ENCODE assay signal across 25 cellular contexts in the genomic region with DNA sequence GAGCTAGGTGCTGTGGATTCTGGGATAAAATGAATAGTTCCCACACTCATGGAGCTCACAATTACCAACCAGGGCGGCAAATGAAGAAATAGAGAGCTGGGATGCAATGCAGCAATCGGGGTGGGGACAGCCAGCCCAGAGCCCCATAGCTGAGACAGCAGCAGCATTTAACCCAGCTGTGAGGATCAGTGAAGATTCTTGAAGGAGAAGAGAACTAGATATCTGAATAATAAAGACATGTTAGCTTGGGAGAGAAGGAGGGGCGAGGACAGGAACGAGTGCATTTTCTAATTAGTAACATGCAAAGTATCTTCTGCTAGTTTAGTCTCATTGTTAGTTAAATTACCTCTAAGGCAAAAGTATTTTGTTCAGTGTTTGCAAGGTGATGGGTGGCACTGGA.
DNase-seq lines count a peak whose midpoint lies in the region; ATAC-seq, FAIRE-seq and TF ChIP-seq lines count a peak whose summit lies in the region.
"Had no signal": no experiment of that assay in that cellular context is flagged by ENCODE, and none has a peak within 500 bp of the region (broad histone marks: within the 10 kb centered on the region; RNA-seq: fewer than 3 reads in every experiment).

No MANE protein-coding gene starts in this region.

- H3K79me2 ChIP-seq in K562 (ENCODE audit: control insufficient read depth, insufficient read depth, low read length) (no peaks in the 10 kb centered on the region), smooth muscle cell (ENCODE audit: low read depth) (no peaks in the 10 kb centered on the region)

- H3K27ac ChIP-seq in HUES64 (ENCODE audit: low read depth, low read length) (peak overlapping the region; percentile 75; the same call in 1 of the 2 replicates), K562 (ENCODE audit: extremely low read depth, low read depth, low read length) (no peak overlapping the region), smooth muscle cell (ENCODE audit: low read depth) (no peak overlapping the region), esophagus squamous epithelium (no peak overlapping the region)
- H3K27ac ChIP-seq: BLaER1 had no signal

- CTCF ChIA-PET in K562 (lab: Yijun Ruan, JAX; ENCODE audit: low intra/inter-chr PET ratio), result no interaction called here

- no peaks in the 10 kb centered on the region for H3K36me3 ChIP-seq in HUES64 (ENCODE audit: insufficient read depth, low read length)
- no peaks in the 10 kb centered on the region for H3K36me3 ChIP-seq in K562 (ENCODE audit: control insufficient read depth, insufficient read depth, low read length)
- no peaks in the 10 kb centered on the region for H3K36me3 ChIP-seq in iPS-15b (ENCODE audit: control insufficient read depth, insufficient read depth, low read length)
- no peaks in the 10 kb centered on the region for H3K36me3 ChIP-seq in smooth muscle cell (ENCODE audit: low read depth)
- H3K36me3 ChIP-seq in esophagus squamous epithelium, result no peaks in the 10 kb centered on the region
- H3K36me3 ChIP-seq: BLaER1, MG63 had no signal

- no peak for DNase-seq in K562 (ENCODE audit: extremely low read depth in 1 of 4, low spot score in 3 of 4)
- DNase-seq in activated CD4-positive, alpha-beta T cell treated with anti-CD3 and anti-CD28 coated beads, Interleukin-2, amount 50 U/mL, for 1 hour, result no peak
- DNase-seq in smooth muscle cell (lab: John Stamatoyannopoulos, UW; ENCODE audit: unreplicated experiment), result no peak
- DNase-seq in esophagus squamous epithelium (lab: John Stamatoyannopoulos, UW), result no peak
- DNase-seq in GF-D8 (lab: John Stamatoyannopoulos, UW), result no peak
- DNase-seq: Calu3; CD4-positive, alpha-beta memory T cell; EL; GOT3; IMR-90; Kasumi-1; MG63; NCI-H1092; NCI-H146; NCI-H2081 treated with DMSO at 0.1 percent for 48 hours; NCI-H510A; NCI-H748 treated with DMSO at 0.1 percent for 48 hours; NK-92 treated with Interleukin-12 subunit alpha and Interleukin-12 subunit beta, amount 100 ng/mL, for 24 hours; SHP77; SK-N-SH had no signal

- no peaks in the 10 kb centered on the region for H3K9me3 ChIP-seq in HUES64 (ENCODE audit: insufficient read depth, low read depth, low read length)
- H3K9me3 ChIP-seq in K562 (replicated peaks; ENCODE audit: control insufficient read depth, insufficient read depth, low read depth, low read length), result no peaks in the 10 kb centered on the region
- H3K9me3 ChIP-seq in iPS-15b (ENCODE audit: control insufficient read depth, insufficient read depth, low read length), result no peaks in the 10 kb centered on the region
- no peaks in the 10 kb centered on the region for H3K9me3 ChIP-seq in smooth muscle cell (replicated peaks; ENCODE audit: low read depth)
- H3K9me3 ChIP-seq in esophagus squamous epithelium, result no peaks in the 10 kb centered on the region
- H3K9me3 ChIP-seq: BLaER1, MG63, SK-N-SH had no signal

- H3K9ac ChIP-seq in HUES64 (ENCODE audit: low read depth, low read length) (no peak overlapping the region), K562 (ENCODE audit: insufficient read depth in 1 of 2, low read depth in 2 of 2, low read length in 2 of 2) (no peak overlapping the region; a peak in 1 of 4 replicates), iPS-15b (ENCODE audit: low read depth, low read length) (no peak overlapping the region), smooth muscle cell (ENCODE audit: low read depth) (no peak overlapping the region)
- H3K9ac ChIP-seq: BLaER1, SK-N-SH had no signal

- ATAC-seq in K562, result no peak

- intact Hi-C loops in K562 (cut with micrococcal nuclease) (no loop called here), esophagus squamous epithelium (cut with DNase I) (no loop called here)

- no peak overlapping the region for H3K4me2 ChIP-seq in K562 (ENCODE audit: insufficient read depth, low read length)
- H3K4me2 ChIP-seq in smooth muscle cell, result no peak overlapping the region
- H3K4me2 ChIP-seq: BLaER1, SK-N-SH had no signal

- H4K20me1 ChIP-seq in K562 (replicated peaks; ENCODE audit: control insufficient read depth, insufficient read depth, low read length) (no peaks in the 10 kb centered on the region), smooth muscle cell (ENCODE audit: low read depth) (no peaks in the 10 kb centered on the region)
- H4K20me1 ChIP-seq: BLaER1 had no signal

- TF ChIP-seq POLR2A in K562 (conservative IDR thresholded peaks at IDR 0.05), result no peak
- TF ChIP-seq POLR2A in esophagus squamous epithelium (IDR thresholded peaks at IDR 0.05), result no peak

- FAIRE-seq in K562 (lab: Jason Lieb, UNC), result no peak
- FAIRE-seq: GM12891, GM19239 had no signal

- no peaks in the 10 kb centered on the region for H3K9me1 ChIP-seq in K562 (ENCODE audit: control insufficient read depth, insufficient read depth, low read length)

- TF ChIP-seq RAD21 in K562 (CRISPR knock-in tag; conservative IDR thresholded peaks at IDR 0.05 in 1 of 2, IDR thresholded peaks at IDR 0.05 in 1 of 2), result no peak

- H3K4me3 ChIP-seq in HUES64 (ENCODE audit: low read length) (no peak overlapping the region; the same call in 1 of the 2 replicates), K562 (no peak overlapping the region), iPS-15b (ENCODE audit: low read depth, low read length) (peak overlapping the region; percentile 8), smooth muscle cell (no peak overlapping the region), esophagus squamous epithelium (no peak overlapping the region)
- H3K4me3 ChIP-seq: BLaER1, MG63 had no signal

- in situ Hi-C loops in K562 (cut with MboI), result no loop called here

- H2AFZ ChIP-seq in K562 (ENCODE audit: low read depth, low read length) (0 out of 2 replicates have a peak overlapping the region, but pooled peaks have one; percentile 46), smooth muscle cell (ENCODE audit: low read depth) (no peak overlapping the region)

- WGBS in HUES64, result 22% methylated on average over 4 of the region's 4 CpGs
- WGBS in K562 (ENCODE audit: insufficient coverage, low coverage, missing lambda C conversion rate), result 72% methylated on average over 4 of the region's 4 CpGs
- WGBS in smooth muscle cell (ENCODE audit: low lambda C conversion rate), result 52% methylated on average over 4 of the region's 4 CpGs
- WGBS in esophagus squamous epithelium, 2 donors, result 78 to 84% methylated on average over 4 of the region's 4 CpGs

- POLR2A ChIA-PET in K562 (lab: Yijun Ruan, JAX), result interaction anchor here (0.7 to 2.3 kb wide), 4 partner anchors 9 to 620 kb away, joined by 3 to 6 read pairs (median 4); partner anchors contain the start of gene TRIB2

- TF ChIP-seq CTCF in K562 (IDR thresholded peaks at IDR 0.05 in 2 of 3, conservative IDR thresholded peaks at IDR 0.05 in 1 of 3; ENCODE audit: insufficient read depth in 2 of 3, low read depth in 1 of 3, low read length in 3 of 3), result no peak
- TF ChIP-seq CTCF in smooth muscle cell (IDR thresholded peaks at IDR 0.05; ENCODE audit: borderline replicate concordance, insufficient read depth, poor library complexity, severe bottlenecking), result no peak
- TF ChIP-seq CTCF in esophagus squamous epithelium (IDR thresholded peaks at IDR 0.05), result no peak

- TF ChIP-seq EP300 in K562 (IDR thresholded peaks at IDR 0.05; ENCODE audit: low read length), result no peak

- no TSS peak for BruUV-seq in K562 (replicated peaks; lab: Mats Ljungman, UMichigan)

- peaks cover 33% of the 10 kb centered on the region for H3K4me1 ChIP-seq in HUES64 (ENCODE audit: insufficient read depth, low read length)
- H3K4me1 ChIP-seq in K562 (replicated peaks in 1 of 2; ENCODE audit: control insufficient read depth in 2 of 2, insufficient read depth in 2 of 2, low read length in 2 of 2), result peaks cover 0 to 7% of the 10 kb centered on the region in 2 experiments; a peak in 3 of 5 replicates
- H3K4me1 ChIP-seq in iPS-15b (ENCODE audit: control insufficient read depth, insufficient read depth, low read length), result peaks cover 21% of the 10 kb centered on the region
- no peaks in the 10 kb centered on the region for H3K4me1 ChIP-seq in smooth muscle cell (ENCODE audit: low read depth)
- H3K4me1 ChIP-seq in esophagus squamous epithelium, result no peaks in the 10 kb centered on the region

- H3K27me3 ChIP-seq in HUES64 (ENCODE audit: insufficient read depth, low read length), result no peaks in the 10 kb centered on the region
- H3K27me3 ChIP-seq in K562 (ENCODE audit: control insufficient read depth in 2 of 2, insufficient read depth in 2 of 2, low read length in 2 of 2), result no peaks in the 10 kb centered on the region
- no peaks in the 10 kb centered on the region for H3K27me3 ChIP-seq in iPS-15b (ENCODE audit: control insufficient read depth, insufficient read depth, low read length)
- no peaks in the 10 kb centered on the region for H3K27me3 ChIP-seq in smooth muscle cell (ENCODE audit: low read depth)
- H3K27me3 ChIP-seq in esophagus squamous epithelium, result peaks cover 0 to 4% (median 0%) of the 10 kb centered on the region in 4 donors
- H3K27me3 ChIP-seq: BLaER1, MG63 had no signal

- H3F3A ChIP-seq in smooth muscle cell (ENCODE audit: low read depth), result no peaks in the 10 kb centered on the region

TF ChIP-seq in K562, 482 proteins besides CTCF, POLR2A, EP300 and RAD21 (continues in another document):
- no peak for TF ChIP-seq ETS2 (tag; IDR thresholded peaks at IDR 0.05; ENCODE audit: borderline replicate concordance, poor library complexity, severe bottlenecking)
- TF ChIP-seq, protein P1, sequence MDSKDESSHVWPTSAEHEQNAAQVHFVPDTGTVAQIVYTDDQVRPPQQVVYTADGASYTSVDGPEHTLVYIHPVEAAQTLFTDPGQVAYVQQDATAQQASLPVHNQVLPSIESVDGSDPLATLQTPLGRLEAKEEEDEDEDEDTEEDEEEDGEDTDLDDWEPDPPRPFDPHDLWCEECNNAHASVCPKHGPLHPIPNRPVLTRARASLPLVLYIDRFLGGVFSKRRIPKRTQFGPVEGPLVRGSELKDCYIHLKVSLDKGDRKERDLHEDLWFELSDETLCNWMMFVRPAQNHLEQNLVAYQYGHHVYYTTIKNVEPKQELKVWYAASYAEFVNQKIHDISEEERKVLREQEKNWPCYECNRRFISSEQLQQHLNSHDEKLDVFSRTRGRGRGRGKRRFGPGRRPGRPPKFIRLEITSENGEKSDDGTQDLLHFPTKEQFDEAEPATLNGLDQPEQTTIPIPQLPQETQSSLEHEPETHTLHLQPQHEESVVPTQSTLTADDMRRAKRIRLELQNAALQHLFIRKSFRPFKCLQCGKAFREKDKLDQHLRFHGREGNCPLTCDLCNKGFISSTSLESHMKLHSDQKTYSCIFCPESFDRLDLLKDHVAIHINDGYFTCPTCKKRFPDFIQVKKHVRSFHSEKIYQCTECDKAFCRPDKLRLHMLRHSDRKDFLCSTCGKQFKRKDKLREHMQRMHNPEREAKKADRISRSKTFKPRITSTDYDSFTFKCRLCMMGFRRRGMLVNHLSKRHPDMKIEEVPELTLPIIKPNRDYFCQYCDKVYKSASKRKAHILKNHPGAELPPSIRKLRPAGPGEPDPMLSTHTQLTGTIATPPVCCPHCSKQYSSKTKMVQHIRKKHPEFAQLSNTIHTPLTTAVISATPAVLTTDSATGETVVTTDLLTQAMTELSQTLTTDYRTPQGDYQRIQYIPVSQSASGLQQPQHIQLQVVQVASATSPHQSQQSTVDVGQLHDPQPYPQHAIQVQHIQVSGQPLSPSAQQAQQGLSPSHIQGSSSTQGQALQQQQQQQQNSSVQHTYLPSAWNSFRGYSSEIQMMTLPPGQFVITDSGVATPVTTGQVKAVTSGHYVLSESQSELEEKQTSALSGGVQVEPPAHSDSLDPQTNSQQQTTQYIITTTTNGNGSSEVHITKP (IDR thresholded peaks at IDR 0.05; ENCODE audit: partially characterized antibody), result no peak
- TF ChIP-seq BMI1 (IDR thresholded peaks at IDR 0.05; ENCODE audit: low read length), result no peak
